In the genomic region with DNA sequence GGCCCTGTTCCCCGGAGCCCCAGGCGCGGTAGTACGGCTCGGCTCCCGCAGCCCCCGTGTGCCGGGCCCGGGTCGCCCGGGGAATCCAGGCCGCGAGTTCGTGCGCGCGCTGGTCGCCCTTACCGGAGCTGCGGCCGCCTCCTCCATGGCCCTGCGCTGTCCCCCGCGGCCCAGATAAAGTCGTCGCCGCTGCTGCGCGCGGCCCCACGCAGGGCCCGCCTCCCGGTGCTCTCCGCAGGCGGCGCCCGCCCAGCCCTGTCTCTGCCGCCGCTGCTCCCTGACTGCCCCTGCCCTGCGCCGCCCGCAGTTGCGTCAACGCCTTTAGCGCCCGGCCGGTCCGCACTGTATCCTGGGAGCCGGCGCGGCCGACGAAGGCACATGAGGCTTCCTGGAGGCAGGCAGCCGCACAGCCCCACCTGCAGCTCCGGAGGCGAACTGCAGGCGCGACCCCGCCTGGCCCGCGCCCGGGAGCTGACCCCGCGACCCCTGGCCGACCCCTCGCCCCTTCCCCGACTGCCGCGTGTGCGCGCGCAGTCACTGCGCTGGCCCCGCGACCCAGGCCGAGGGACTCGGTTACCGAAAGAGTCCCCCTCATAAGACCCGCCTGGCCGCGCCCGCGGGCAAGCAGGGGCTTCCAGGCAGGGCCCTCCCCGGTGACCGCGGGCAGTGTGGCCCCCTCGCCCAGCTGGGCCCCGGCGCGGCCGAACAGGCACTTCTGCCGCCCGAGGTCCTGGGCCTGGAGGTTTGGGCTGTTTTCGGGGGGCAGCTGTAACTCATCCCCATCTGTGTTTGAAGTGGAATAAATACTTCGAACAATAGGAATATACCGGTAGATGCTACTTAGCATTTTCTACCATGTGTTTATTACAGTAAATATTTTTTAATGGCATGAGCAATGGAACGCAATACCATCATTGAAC, we compare ENCODE assay signal across 1 cellular context.
A peak's percentile ranks its signal among the peaks of the same experiment; 100 is the strongest.
TF ChIP-seq lines count a peak whose summit lies in the region.

No MANE protein-coding gene starts in this region.

TF ChIP-seq in PFSK-1, 5 proteins besides CTCF, POLR2A, EP300 and RAD21 (continued from another document):
- TF ChIP-seq, protein P1, sequence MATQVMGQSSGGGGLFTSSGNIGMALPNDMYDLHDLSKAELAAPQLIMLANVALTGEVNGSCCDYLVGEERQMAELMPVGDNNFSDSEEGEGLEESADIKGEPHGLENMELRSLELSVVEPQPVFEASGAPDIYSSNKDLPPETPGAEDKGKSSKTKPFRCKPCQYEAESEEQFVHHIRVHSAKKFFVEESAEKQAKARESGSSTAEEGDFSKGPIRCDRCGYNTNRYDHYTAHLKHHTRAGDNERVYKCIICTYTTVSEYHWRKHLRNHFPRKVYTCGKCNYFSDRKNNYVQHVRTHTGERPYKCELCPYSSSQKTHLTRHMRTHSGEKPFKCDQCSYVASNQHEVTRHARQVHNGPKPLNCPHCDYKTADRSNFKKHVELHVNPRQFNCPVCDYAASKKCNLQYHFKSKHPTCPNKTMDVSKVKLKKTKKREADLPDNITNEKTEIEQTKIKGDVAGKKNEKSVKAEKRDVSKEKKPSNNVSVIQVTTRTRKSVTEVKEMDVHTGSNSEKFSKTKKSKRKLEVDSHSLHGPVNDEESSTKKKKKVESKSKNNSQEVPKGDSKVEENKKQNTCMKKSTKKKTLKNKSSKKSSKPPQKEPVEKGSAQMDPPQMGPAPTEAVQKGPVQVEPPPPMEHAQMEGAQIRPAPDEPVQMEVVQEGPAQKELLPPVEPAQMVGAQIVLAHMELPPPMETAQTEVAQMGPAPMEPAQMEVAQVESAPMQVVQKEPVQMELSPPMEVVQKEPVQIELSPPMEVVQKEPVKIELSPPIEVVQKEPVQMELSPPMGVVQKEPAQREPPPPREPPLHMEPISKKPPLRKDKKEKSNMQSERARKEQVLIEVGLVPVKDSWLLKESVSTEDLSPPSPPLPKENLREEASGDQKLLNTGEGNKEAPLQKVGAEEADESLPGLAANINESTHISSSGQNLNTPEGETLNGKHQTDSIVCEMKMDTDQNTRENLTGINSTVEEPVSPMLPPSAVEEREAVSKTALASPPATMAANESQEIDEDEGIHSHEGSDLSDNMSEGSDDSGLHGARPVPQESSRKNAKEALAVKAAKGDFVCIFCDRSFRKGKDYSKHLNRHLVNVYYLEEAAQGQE (IDR thresholded peaks at IDR 0.05; ENCODE audit: insufficient read depth in 1 of 2, low read depth in 2 of 2, low read length in 2 of 2), result no peak; a peak in 1 of 4 replicates
- no peak for TF ChIP-seq SIN3A (IDR thresholded peaks at IDR 0.05; ENCODE audit: borderline replicate concordance, insufficient read depth, low read length)
- TF ChIP-seq TAF1 (IDR thresholded peaks at IDR 0.05; ENCODE audit: borderline replicate concordance, insufficient read depth, low read length), result peak; percentile 93; the same call in 1 of the 2 replicates
- TF ChIP-seq POLR2AphosphoS5 (IDR thresholded peaks at IDR 0.05; ENCODE audit: low read depth, low read length), result peak; percentile 89
